Comparison of ENCODE assay signal across 28 cellular contexts in genomic region chr20:46571418-46571817, GRCh38. TPM values are rescaled to one million over a fixed set of nuclear protein-coding genes. Genes with fewer than 3 reads are reported as not detected.
"Had no signal": no experiment of that assay in that cellular context is flagged by ENCODE, and none has a peak within 500 bp of the region (broad histone marks: within the 10 kb centered on the region; RNA-seq: fewer than 3 reads in every experiment).

No MANE protein-coding gene starts in this region.

- H3K4me3 Mint-ChIP-seq: activated CD4-positive, alpha-beta memory T cell treated with anti-CD3 and anti-CD28 coated beads for 36 hours; activated CD4-positive, alpha-beta T cell treated with anti-CD3 and anti-CD28 coated beads, Interleukin-2, amount 10 ng/mL, durations not matched to agents 7 days and 5 days; activated naive CD4-positive, alpha-beta T cell treated with anti-CD3 and anti-CD28 coated beads, Interleukin-2, amount 10 ng/mL, durations not matched to agents 7 days and 5 days; activated naive CD8-positive, alpha-beta T cell treated with anti-CD3 and anti-CD28 coated beads, Interleukin-2, amount 10 ng/mL, durations not matched to agents 7 days and 5 days; activated T-helper 17 cell treated with anti-CD3 and anti-CD28 coated beads, Interleukin-2, amount 50 U/mL, for 72 hours; IgD-negative memory B cell had no signal

- H3K9me3 ChIP-seq: ascending aorta, MG63, SJCRH30, SK-N-SH had no signal

- H3K9me3 Mint-ChIP-seq: activated CD4-positive, alpha-beta memory T cell treated with anti-CD3 and anti-CD28 coated beads for 36 hours; activated CD4-positive, alpha-beta T cell treated with anti-CD3 and anti-CD28 coated beads, Interleukin-2, amount 10 ng/mL, durations not matched to agents 7 days and 5 days; activated naive CD4-positive, alpha-beta T cell treated with anti-CD3 and anti-CD28 coated beads, Interleukin-2, amount 10 ng/mL, durations not matched to agents 7 days and 5 days; activated naive CD8-positive, alpha-beta T cell treated with anti-CD3 and anti-CD28 coated beads, Interleukin-2, amount 10 ng/mL, durations not matched to agents 7 days and 5 days; activated T-helper 17 cell treated with anti-CD3 and anti-CD28 coated beads, Interleukin-2, amount 50 U/mL, for 72 hours had no signal

- H3K4me1 Mint-ChIP-seq: activated T-helper 17 cell treated with anti-CD3 and anti-CD28 coated beads, Interleukin-2, amount 50 U/mL, for 72 hours had no signal

- H3K4me3 ChIP-seq: ascending aorta, cardiac muscle cell, MG63, SJCRH30 had no signal

- H3K36me3 Mint-ChIP-seq: activated CD4-positive, alpha-beta memory T cell treated with anti-CD3 and anti-CD28 coated beads for 36 hours; activated naive CD4-positive, alpha-beta T cell treated with anti-CD3 and anti-CD28 coated beads, Interleukin-2, amount 10 ng/mL, durations not matched to agents 7 days and 5 days; activated naive CD8-positive, alpha-beta T cell treated with anti-CD3 and anti-CD28 coated beads, Interleukin-2, amount 10 ng/mL, durations not matched to agents 7 days and 5 days; IgD-negative memory B cell had no signal

- DNase-seq: activated CD4-positive, alpha-beta memory T cell treated with anti-CD3 and anti-CD28 coated beads for 36 hours; activated CD4-positive, alpha-beta T cell treated with anti-CD3 and anti-CD28 coated beads, Interleukin-2, amount 10 ng/mL, durations not matched to agents 7 days and 5 days; activated CD4-positive, CD25-positive, alpha-beta regulatory T cell; activated CD8-positive, alpha-beta memory T cell treated with anti-CD3 and anti-CD28 coated beads for 24 hours; activated gamma-delta T cell; activated naive CD4-positive, alpha-beta T cell treated with anti-CD3 and anti-CD28 coated beads, Interleukin-2, amount 10 ng/mL, durations not matched to agents 7 days and 5 days; activated naive CD8-positive, alpha-beta T cell treated with anti-CD3 and anti-CD28 coated beads, Interleukin-2, amount 10 ng/mL, durations not matched to agents 7 days and 5 days; activated T-cell treated with anti-CD3 and anti-CD28 coated beads, Interleukin-2, amount 50 U/mL, for 48 hours; brain microvascular endothelial cell; NCI-H1105; NCI-H1436; NCI-H1694 treated with DMSO at 0.1 percent for 48 hours; NCI-H510A; NCI-H526 treated with DMSO at 0.1 percent for 48 hours; NK-92 treated with Interleukin-12 subunit alpha and Interleukin-12 subunit beta, amount 100 ng/mL, for 24 hours; OCI-M1; RPMI8226; T-helper 1 cell had no signal

- ATAC-seq: activated T-helper 17 cell treated with anti-CD3 and anti-CD28 coated beads, Interleukin-2, amount 50 U/mL, for 72 hours had no signal

- H3K27ac ChIP-seq: ascending aorta, brain microvascular endothelial cell, cardiac muscle cell, SJCRH30, VCaP had no signal

- H3K27ac Mint-ChIP-seq: activated CD4-positive, alpha-beta memory T cell treated with anti-CD3 and anti-CD28 coated beads for 36 hours; activated CD4-positive, alpha-beta T cell treated with anti-CD3 and anti-CD28 coated beads, Interleukin-2, amount 10 ng/mL, durations not matched to agents 7 days and 5 days; activated naive CD4-positive, alpha-beta T cell treated with anti-CD3 and anti-CD28 coated beads, Interleukin-2, amount 10 ng/mL, durations not matched to agents 7 days and 5 days; activated naive CD8-positive, alpha-beta T cell treated with anti-CD3 and anti-CD28 coated beads, Interleukin-2, amount 10 ng/mL, durations not matched to agents 7 days and 5 days; activated T-helper 17 cell treated with anti-CD3 and anti-CD28 coated beads, Interleukin-2, amount 50 U/mL, for 72 hours; IgD-negative memory B cell had no signal

- H3K36me3 ChIP-seq: ascending aorta, brain microvascular endothelial cell, cardiac muscle cell, MG63, SJCRH30 had no signal

- H3K27me3 ChIP-seq: ascending aorta, brain microvascular endothelial cell, cardiac muscle cell, MG63 had no signal

RNA-seq across cellular contexts. Expression of gene OCSTAMP, which starts 21.0 kb away (rescaled TPM):
- total RNA-seq: activated CD4-positive, alpha-beta T cell treated with anti-CD3 and anti-CD28 coated beads, Interleukin-2, amount 10 ng/mL, durations not matched to agents 7 days and 5 days; activated naive CD8-positive, alpha-beta T cell treated with anti-CD3 and anti-CD28 coated beads, Interleukin-2, amount 10 ng/mL, durations not matched to agents 7 days and 5 days; ascending aorta; cardiac muscle cell; Right ventricle myocardium superior; SJCRH30; T-helper 2 cell treated with Interferon-gamma antibody and Interleukin-4, amounts not matched to agents 100 ng/mL and 5 ng/mL, for 36 hours had no signal
- polyA plus RNA-seq: cardiac muscle cell, IgD-negative memory B cell, SK-N-SH had no signal

RNA-seq across cellular contexts. Expression of gene ZNF334, which starts 58.1 kb away (rescaled TPM):
- total RNA-seq: ascending aorta had no signal
- polyA plus RNA-seq: IgD-negative memory B cell had no signal
